ENCODE assay signal across 1 cellular context in the genomic region with DNA sequence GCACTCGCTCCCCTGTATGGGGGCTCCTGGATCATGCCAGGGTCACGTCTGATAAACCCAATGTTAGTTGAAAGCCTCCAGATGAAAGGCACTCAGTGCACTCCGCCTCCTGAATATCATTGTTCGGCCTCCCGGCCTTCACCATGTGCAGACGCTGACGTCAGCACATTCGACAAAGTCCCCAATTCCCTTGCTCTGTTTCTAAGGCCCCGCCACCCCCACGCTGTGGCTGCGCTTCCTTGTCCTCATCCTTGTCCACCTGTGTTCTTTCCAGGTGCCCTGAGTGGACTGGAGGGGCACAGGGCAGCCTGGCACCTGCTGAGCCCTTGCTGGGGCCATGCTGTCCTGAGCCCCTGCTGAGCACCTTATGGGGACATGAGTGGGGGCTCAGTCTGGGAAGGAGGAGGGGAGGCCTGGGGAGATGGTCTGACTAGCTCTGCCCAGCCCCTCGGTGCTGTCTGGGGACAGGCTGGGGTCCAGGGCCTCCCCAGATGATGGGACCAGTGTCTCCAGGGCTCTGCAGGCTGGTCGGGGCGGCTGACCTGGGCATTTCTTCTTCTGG.
TF ChIP-seq lines count a peak whose summit lies in the region.

No MANE protein-coding gene starts in this region.

TF ChIP-seq in GM23338, 12 proteins besides CTCF, POLR2A, EP300 and RAD21 (continued from another document):
- TF ChIP-seq, protein P1, sequence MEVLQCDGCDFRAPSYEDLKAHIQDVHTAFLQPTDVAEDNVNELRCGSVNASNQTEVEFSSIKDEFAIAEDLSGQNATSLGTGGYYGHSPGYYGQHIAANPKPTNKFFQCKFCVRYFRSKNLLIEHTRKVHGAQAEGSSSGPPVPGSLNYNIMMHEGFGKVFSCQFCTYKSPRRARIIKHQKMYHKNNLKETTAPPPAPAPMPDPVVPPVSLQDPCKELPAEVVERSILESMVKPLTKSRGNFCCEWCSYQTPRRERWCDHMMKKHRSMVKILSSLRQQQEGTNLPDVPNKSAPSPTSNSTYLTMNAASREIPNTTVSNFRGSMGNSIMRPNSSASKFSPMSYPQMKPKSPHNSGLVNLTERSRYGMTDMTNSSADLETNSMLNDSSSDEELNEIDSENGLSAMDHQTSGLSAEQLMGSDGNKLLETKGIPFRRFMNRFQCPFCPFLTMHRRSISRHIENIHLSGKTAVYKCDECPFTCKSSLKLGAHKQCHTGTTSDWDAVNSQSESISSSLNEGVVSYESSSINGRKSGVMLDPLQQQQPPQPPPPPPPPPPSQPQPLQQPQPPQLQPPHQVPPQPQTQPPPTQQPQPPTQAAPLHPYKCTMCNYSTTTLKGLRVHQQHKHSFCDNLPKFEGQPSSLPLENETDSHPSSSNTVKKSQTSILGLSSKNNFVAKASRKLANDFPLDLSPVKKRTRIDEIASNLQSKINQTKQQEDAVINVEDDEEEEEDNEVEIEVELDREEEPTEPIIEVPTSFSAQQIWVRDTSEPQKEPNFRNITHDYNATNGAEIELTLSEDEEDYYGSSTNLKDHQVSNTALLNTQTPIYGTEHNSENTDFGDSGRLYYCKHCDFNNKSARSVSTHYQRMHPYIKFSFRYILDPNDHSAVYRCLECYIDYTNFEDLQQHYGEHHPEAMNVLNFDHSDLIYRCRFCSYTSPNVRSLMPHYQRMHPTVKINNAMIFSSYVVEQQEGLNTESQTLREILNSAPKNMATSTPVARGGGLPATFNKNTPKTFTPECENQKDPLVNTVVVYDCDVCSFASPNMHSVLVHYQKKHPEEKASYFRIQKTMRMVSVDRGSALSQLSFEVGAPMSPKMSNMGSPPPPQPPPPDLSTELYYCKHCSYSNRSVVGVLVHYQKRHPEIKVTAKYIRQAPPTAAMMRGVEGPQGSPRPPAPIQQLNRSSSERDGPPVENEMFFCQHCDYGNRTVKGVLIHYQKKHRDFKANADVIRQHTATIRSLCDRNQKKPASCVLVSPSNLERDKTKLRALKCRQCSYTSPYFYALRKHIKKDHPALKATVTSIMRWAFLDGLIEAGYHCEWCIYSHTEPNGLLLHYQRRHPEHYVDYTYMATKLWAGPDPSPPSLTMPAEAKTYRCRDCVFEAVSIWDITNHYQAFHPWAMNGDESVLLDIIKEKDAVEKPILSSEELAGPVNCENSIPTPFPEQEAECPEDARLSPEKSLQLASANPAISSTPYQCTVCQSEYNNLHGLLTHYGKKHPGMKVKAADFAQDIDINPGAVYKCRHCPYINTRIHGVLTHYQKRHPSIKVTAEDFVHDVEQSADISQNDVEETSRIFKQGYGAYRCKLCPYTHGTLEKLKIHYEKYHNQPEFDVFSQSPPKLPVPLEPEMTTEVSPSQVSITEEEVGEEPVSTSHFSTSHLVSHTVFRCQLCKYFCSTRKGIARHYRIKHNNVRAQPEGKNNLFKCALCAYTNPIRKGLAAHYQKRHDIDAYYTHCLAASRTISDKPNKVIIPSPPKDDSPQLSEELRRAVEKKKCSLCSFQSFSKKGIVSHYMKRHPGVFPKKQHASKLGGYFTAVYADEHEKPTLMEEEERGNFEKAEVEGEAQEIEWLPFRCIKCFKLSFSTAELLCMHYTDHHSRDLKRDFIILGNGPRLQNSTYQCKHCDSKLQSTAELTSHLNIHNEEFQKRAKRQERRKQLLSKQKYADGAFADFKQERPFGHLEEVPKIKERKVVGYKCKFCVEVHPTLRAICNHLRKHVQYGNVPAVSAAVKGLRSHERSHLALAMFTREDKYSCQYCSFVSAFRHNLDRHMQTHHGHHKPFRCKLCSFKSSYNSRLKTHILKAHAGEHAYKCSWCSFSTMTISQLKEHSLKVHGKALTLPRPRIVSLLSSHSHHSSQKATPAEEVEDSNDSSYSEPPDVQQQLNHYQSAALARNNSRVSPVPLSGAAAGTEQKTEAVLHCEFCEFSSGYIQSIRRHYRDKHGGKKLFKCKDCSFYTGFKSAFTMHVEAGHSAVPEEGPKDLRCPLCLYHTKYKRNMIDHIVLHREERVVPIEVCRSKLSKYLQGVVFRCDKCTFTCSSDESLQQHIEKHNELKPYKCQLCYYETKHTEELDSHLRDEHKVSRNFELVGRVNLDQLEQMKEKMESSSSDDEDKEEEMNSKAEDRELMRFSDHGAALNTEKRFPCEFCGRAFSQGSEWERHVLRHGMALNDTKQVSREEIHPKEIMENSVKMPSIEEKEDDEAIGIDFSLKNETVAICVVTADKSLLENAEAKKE (CRISPR knock-in tag; IDR thresholded peaks at IDR 0.05) = no peak
- no peak for TF ChIP-seq EZH2phosphoT487 (IDR thresholded peaks at IDR 0.05; ENCODE audit: unreplicated experiment)
- no peak for TF ChIP-seq STAT1 (IDR thresholded peaks at IDR 0.05; ENCODE audit: unreplicated experiment)
- TF ChIP-seq, protein P2, sequence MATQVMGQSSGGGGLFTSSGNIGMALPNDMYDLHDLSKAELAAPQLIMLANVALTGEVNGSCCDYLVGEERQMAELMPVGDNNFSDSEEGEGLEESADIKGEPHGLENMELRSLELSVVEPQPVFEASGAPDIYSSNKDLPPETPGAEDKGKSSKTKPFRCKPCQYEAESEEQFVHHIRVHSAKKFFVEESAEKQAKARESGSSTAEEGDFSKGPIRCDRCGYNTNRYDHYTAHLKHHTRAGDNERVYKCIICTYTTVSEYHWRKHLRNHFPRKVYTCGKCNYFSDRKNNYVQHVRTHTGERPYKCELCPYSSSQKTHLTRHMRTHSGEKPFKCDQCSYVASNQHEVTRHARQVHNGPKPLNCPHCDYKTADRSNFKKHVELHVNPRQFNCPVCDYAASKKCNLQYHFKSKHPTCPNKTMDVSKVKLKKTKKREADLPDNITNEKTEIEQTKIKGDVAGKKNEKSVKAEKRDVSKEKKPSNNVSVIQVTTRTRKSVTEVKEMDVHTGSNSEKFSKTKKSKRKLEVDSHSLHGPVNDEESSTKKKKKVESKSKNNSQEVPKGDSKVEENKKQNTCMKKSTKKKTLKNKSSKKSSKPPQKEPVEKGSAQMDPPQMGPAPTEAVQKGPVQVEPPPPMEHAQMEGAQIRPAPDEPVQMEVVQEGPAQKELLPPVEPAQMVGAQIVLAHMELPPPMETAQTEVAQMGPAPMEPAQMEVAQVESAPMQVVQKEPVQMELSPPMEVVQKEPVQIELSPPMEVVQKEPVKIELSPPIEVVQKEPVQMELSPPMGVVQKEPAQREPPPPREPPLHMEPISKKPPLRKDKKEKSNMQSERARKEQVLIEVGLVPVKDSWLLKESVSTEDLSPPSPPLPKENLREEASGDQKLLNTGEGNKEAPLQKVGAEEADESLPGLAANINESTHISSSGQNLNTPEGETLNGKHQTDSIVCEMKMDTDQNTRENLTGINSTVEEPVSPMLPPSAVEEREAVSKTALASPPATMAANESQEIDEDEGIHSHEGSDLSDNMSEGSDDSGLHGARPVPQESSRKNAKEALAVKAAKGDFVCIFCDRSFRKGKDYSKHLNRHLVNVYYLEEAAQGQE (IDR thresholded peaks at IDR 0.05; ENCODE audit: unreplicated experiment) = no peak
- TF ChIP-seq ZNF114 (CRISPR knock-in tag; IDR thresholded peaks at IDR 0.05) = no peak
- no peak for TF ChIP-seq POLR2AphosphoS5 (IDR thresholded peaks at IDR 0.05; ENCODE audit: low read depth)
- TF ChIP-seq NANOG (IDR thresholded peaks at IDR 0.05; ENCODE audit: borderline replicate concordance) = no peak
